In the genomic region with DNA sequence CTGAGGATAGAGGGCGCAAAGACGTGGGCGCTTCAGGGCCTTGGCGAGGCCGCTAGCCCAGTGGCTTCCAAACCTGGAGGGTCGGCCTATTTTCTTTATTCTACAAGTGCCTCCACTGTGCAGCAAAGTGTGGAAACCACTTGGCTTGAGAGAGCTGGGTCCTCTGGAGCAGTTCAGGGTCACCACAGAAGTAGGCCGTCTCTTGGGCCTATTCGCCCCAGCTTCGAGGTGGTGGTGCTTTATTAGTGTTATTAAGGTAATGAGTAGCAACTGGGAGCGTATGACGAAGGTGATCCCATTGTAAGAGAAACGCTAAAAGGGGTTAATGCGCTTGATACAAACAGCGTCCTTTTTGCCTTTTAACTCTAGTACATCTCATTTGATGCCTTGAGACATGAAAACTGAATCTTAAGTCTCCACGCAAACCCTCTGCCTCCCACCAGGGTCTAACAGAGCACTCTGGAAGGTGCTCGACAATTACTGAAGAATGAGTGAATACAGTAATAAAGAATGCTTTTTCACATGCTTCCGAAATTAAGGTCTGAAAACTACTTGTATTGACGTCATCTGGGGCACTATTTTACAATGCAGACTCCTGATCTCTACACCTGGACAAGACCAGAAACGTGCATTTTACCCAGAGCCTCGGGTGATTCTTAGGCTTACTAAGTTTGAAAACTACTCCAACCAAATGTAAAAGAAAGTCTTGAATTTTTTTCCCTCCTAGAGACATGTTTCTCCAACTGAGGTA, we compare ENCODE assay signal across 1 cellular context.
TF ChIP-seq lines count a peak whose summit lies in the region.

No MANE protein-coding gene starts in this region.

TF ChIP-seq in HepG2, 621 proteins besides CTCF, POLR2A, EP300 and RAD21 (continued from another document):
- TF ChIP-seq CREB1 (IDR thresholded peaks at IDR 0.05) (0 out of 2 replicates have a peak, but pooled peaks have one; percentile 30), CREB1 (CRISPR knock-in tag; IDR thresholded peaks at IDR 0.05) (no peak; the same call in 1 of the 2 replicates), ZNF7 (CRISPR knock-in tag; IDR thresholded peaks at IDR 0.05) (0 out of 2 replicates have a peak, but pooled peaks have one; percentile 5), REPIN1 (CRISPR knock-in tag; IDR thresholded peaks at IDR 0.05; ENCODE audit: borderline replicate concordance, low read depth) (no peak), HNRNPK (IDR thresholded peaks at IDR 0.05; ENCODE audit: low read depth, low read length, poor library complexity, severe bottlenecking) (no peak), KMT2B (CRISPR knock-in tag; IDR thresholded peaks at IDR 0.05) (no peak), BRD4 (CRISPR knock-in tag; IDR thresholded peaks at IDR 0.05) (no peak)
TF ChIP-seq in HepG2: peak in this region for 25.
